ENCODE assay signal across 16 cellular contexts in genomic region chr5:40276426-40277102, GRCh38.
DNase-seq lines count a peak whose midpoint lies in the region; ATAC-seq and TF ChIP-seq lines count a peak whose summit lies in the region.
"Had no signal": no experiment of that assay in that cellular context is flagged by ENCODE, and none has a peak within 500 bp of the region (broad histone marks: within the 10 kb centered on the region; RNA-seq: fewer than 3 reads in every experiment).

No MANE protein-coding gene starts in this region.

- intact Hi-C loops in activated CD4-positive, alpha-beta T cell treated with anti-CD3 and anti-CD28 coated beads, Interleukin-2, amount 10 ng/mL, durations not matched to agents 24 days and 14 days (cut with micrococcal nuclease) = loop anchor here (1.0 to 5.0 kb wide), 15 partner anchors 18 to 413 kb away; partner anchors contain the start of gene PTGER4
- intact Hi-C loops in IMR-90 (cut with micrococcal nuclease) = no loop called here

- no peak overlapping the region for H3K56ac ChIP-seq in IMR-90 (ENCODE audit: extremely low read depth, insufficient read depth, low read length)

- no peak overlapping the region for H2BK120ac ChIP-seq in IMR-90 (ENCODE audit: low read depth, low read length)

- no peaks in the 10 kb centered on the region for H3K79me1 ChIP-seq in IMR-90 (ENCODE audit: low read depth in 1 of 2, low read length in 2 of 2)

- WGBS in IMR-90 (ENCODE audit: extremely low coverage in 2 of 2, insufficient read length in 1 of 2), 2 experiments = no CpG with 5 or more reads among the region's 5 CpGs

- TF ChIP-seq POLR2A in IMR-90 (IDR thresholded peaks at IDR 0.05; ENCODE audit: low read depth, low read length) = no peak

- H2BK15ac ChIP-seq in IMR-90 (ENCODE audit: low read depth, low read length) = no peak overlapping the region

- no peaks in the 10 kb centered on the region for H3K9me3 ChIP-seq in IMR-90 (ENCODE audit: control insufficient read depth, insufficient read depth, low read length)
- H3K9me3 ChIP-seq: colonic mucosa, pancreas, spleen had no signal

- peaks cover 5% of the 10 kb centered on the region; the same call in 1 of the 2 replicates for H3K4me1 ChIP-seq in IMR-90 (ENCODE audit: control insufficient read depth, insufficient read depth, low read length)
- H3K4me1 ChIP-seq: colonic mucosa, pancreas had no signal

- H3K23ac ChIP-seq in IMR-90 (ENCODE audit: low read depth, low read length) = no peak overlapping the region

- H3K4me3 ChIP-seq in IMR-90 (ENCODE audit: insufficient read depth, low read depth, low read length) = no peak overlapping the region
- H3K4me3 ChIP-seq: colonic mucosa, pancreas had no signal

- H3K4me1 Mint-ChIP-seq in activated CD4-positive, alpha-beta T cell treated with anti-CD3 and anti-CD28 coated beads, Interleukin-2, amount 10 ng/mL, durations not matched to agents 24 days and 14 days = peaks cover 45% of the 10 kb centered on the region
- peaks cover 22 to 28% of the 10 kb centered on the region in 2 donors for H3K4me1 Mint-ChIP-seq in effector memory CD8-positive, alpha-beta T cell (ENCODE audit: low read depth in 2 of 2)

- no TSS peak for BruUV-seq in IMR-90 (replicated peaks; lab: Mats Ljungman, UMichigan)

- in situ Hi-C loops in IMR-90 (cut with MboI; ENCODE audit: low sequenced_read_pairs) = no loop called here

- H3K36me3 Mint-ChIP-seq in activated CD4-positive, alpha-beta T cell treated with anti-CD3 and anti-CD28 coated beads, Interleukin-2, amount 10 ng/mL, durations not matched to agents 24 days and 14 days (ENCODE audit: low read depth) = peaks cover 15% of the 10 kb centered on the region
- peaks cover 3% of the 10 kb centered on the region for H3K36me3 Mint-ChIP-seq in effector memory CD8-positive, alpha-beta T cell (ENCODE audit: insufficient read depth)
- H3K36me3 Mint-ChIP-seq: WTC11 had no signal

- no peak overlapping the region for H3K18ac ChIP-seq in IMR-90 (ENCODE audit: low read depth, low read length)

- no peak overlapping the region for H2BK20ac ChIP-seq in IMR-90 (ENCODE audit: low read depth, low read length)

- ATAC-seq in GM21619 (IDR thresholded peaks at IDR 0.05; ENCODE audit: unreplicated experiment) = peak; percentile 12
- no peak for ATAC-seq in IMR-90 (ENCODE audit: low read depth)
- peak; percentile 28 for ATAC-seq in effector memory CD8-positive, alpha-beta T cell (replicated peaks)
- no peak for ATAC-seq in esophagus mucosa
- ATAC-seq: pancreas, WTC11 had no signal

- H3K9ac ChIP-seq in IMR-90 (ENCODE audit: low read depth, low read length) = no peak overlapping the region

- no peak overlapping the region for H3K27ac ChIP-seq in IMR-90 (ENCODE audit: insufficient read depth, low read length)
- H3K27ac ChIP-seq: colonic mucosa, pancreas had no signal

- no peaks in the 10 kb centered on the region for H3K27me3 Mint-ChIP-seq in activated CD4-positive, alpha-beta T cell treated with anti-CD3 and anti-CD28 coated beads, Interleukin-2, amount 10 ng/mL, durations not matched to agents 24 days and 14 days
- no peaks in the 10 kb centered on the region for H3K27me3 Mint-ChIP-seq in effector memory CD8-positive, alpha-beta T cell

- H3K27ac Mint-ChIP-seq in activated CD4-positive, alpha-beta T cell treated with anti-CD3 and anti-CD28 coated beads, Interleukin-2, amount 10 ng/mL, durations not matched to agents 24 days and 14 days = peak overlapping the region; percentile 96
- H3K27ac Mint-ChIP-seq in effector memory CD8-positive, alpha-beta T cell = peak overlapping the region; percentile 87 to 91
- H3K27ac Mint-ChIP-seq: WTC11 had no signal

- no peak overlapping the region for H3K4ac ChIP-seq in IMR-90 (ENCODE audit: low read depth, low read length)

- H2AFZ ChIP-seq in IMR-90 (replicated peaks; ENCODE audit: low read length, poor library complexity) = no peak overlapping the region

- no peak overlapping the region for H2AK9ac ChIP-seq in IMR-90 (replicated peaks; ENCODE audit: low read depth, low read length, poor library complexity)

- DNase-seq in activated CD4-positive, alpha-beta T cell treated with anti-CD3 and anti-CD28 coated beads, Interleukin-2, amount 10 ng/mL, durations not matched to agents 24 days and 14 days = peak; percentile 60
- no peak for DNase-seq in activated CD4-positive, alpha-beta T cell treated with anti-CD3 and anti-CD28 coated beads, Interleukin-2, amount 50 U/mL, for 48 hours
- DNase-seq in IMR-90 (no peak), NCI-H187 (lab: John Stamatoyannopoulos, UW) (no peak), AG08396 (ENCODE audit: low spot score) (no peak)
- DNase-seq in effector memory CD8-positive, alpha-beta T cell = no peak
- DNase-seq: colonic mucosa, mesenchymal stem cell, NCI-H1417, NCI-H69, pancreas, SHP77 treated with DMSO at 0.1 percent for 48 hours, spleen had no signal

- dilution Hi-C loops in IMR-90 (cut with HindIII; ENCODE audit: low sequenced_read_pairs, unreplicated experiment) = no loop called here

- peak overlapping the region; percentile 72 for H3K4me3 Mint-ChIP-seq in activated CD4-positive, alpha-beta T cell treated with anti-CD3 and anti-CD28 coated beads, Interleukin-2, amount 10 ng/mL, durations not matched to agents 24 days and 14 days
- peak overlapping the region; percentile 62 to 63 for H3K4me3 Mint-ChIP-seq in effector memory CD8-positive, alpha-beta T cell
- H3K4me3 Mint-ChIP-seq: WTC11 had no signal

- POLR2A ChIA-PET in IMR-90 (lab: Charles Lee; ENCODE audit: unreplicated experiment) = no interaction called here

- no peak overlapping the region for H4K91ac ChIP-seq in IMR-90 (ENCODE audit: insufficient read depth, low read depth, low read length)

- no peak overlapping the region for H4K5ac ChIP-seq in IMR-90 (ENCODE audit: low read depth, low read length)

- H4K8ac ChIP-seq in IMR-90 (ENCODE audit: low read depth in 2 of 2, low read length in 2 of 2) = no peak overlapping the region

- no peak overlapping the region for H3K4me2 ChIP-seq in IMR-90 (ENCODE audit: low read depth, low read length)

- no peak for TF ChIP-seq RAD21 in IMR-90 (IDR thresholded peaks at IDR 0.05; ENCODE audit: low read length)

- TF ChIP-seq CTCF in IMR-90 (conservative IDR thresholded peaks at IDR 0.05; ENCODE audit: low read depth, low read length) = no peak

- H2BK5ac ChIP-seq in IMR-90 (ENCODE audit: low read depth, low read length, poor library complexity, severe bottlenecking) = no peak overlapping the region

- H3K36me3 ChIP-seq in IMR-90 (ENCODE audit: control insufficient read depth, insufficient read depth, low read length) = no peaks in the 10 kb centered on the region
- H3K36me3 ChIP-seq: colonic mucosa, pancreas, spleen had no signal

- CTCF ChIA-PET in IMR-90 (lab: Yijun Ruan, JAX) = no interaction called here

- H4K20me1 ChIP-seq in IMR-90 (ENCODE audit: insufficient read depth, low read length) = no peaks in the 10 kb centered on the region

- no peaks in the 10 kb centered on the region for H3K27me3 ChIP-seq in IMR-90 (ENCODE audit: control insufficient read depth, insufficient read depth, low read length)
- H3K27me3 ChIP-seq: colonic mucosa, pancreas, spleen had no signal

- H2AK5ac ChIP-seq in IMR-90 (ENCODE audit: low read depth, low read length) = no peak overlapping the region

- peaks cover 28% of the 10 kb centered on the region for H3K9me3 Mint-ChIP-seq in activated CD4-positive, alpha-beta T cell treated with anti-CD3 and anti-CD28 coated beads, Interleukin-2, amount 10 ng/mL, durations not matched to agents 24 days and 14 days
- no peaks in the 10 kb centered on the region for H3K9me3 Mint-ChIP-seq in effector memory CD8-positive, alpha-beta T cell

- H3K9me1 ChIP-seq in IMR-90 (ENCODE audit: insufficient read depth, low read length) = 0 out of 2 replicates have a peak, but pooled peaks cover 5% of the 10 kb centered on the region

- no peak overlapping the region for H3K14ac ChIP-seq in IMR-90 (replicated peaks; ENCODE audit: low read depth, low read length)

TF ChIP-seq in IMR-90, 13 proteins besides CTCF, POLR2A, EP300 and RAD21:
- peak; percentile 38; the same call in 1 of the 2 replicates for TF ChIP-seq CEBPB (IDR thresholded peaks at IDR 0.05; ENCODE audit: low read depth, low read length)
- TF ChIP-seq MXI1 (IDR thresholded peaks at IDR 0.05; ENCODE audit: borderline replicate concordance, low read depth, low read length) = no peak
TF ChIP-seq in IMR-90: peak in this region for 1.

Comparison
In these comparisons a context has a peak if more than half of its experiments do, and no peak if none do; other contexts are left out.
1. ATAC-seq: peak in GM21619 (single experiment) and effector memory CD8-positive, alpha-beta T cell (single experiment); none in IMR-90 (single experiment) and esophagus mucosa (single experiment).